8 cellular contexts compared by ENCODE assay signal in genomic region chr11:93187290-93187689, GRCh38.
"Had no signal": no experiment of that assay in that cellular context is flagged by ENCODE, and none has a peak within 500 bp of the region (broad histone marks: within the 10 kb centered on the region; RNA-seq: fewer than 3 reads in every experiment).

No MANE protein-coding gene starts in this region.

- FAIRE-seq: G401.6, GM12878, GM12891, GM12892, GM18507, GM19239 had no signal

- DNase-seq: GDM1, GF-D8 had no signal

- ATAC-seq: GM12878 had no signal

- H3K4me3 ChIP-seq: GM12878 had no signal
